Comparison of ENCODE assay signal across 14 cellular contexts in the genomic region with DNA sequence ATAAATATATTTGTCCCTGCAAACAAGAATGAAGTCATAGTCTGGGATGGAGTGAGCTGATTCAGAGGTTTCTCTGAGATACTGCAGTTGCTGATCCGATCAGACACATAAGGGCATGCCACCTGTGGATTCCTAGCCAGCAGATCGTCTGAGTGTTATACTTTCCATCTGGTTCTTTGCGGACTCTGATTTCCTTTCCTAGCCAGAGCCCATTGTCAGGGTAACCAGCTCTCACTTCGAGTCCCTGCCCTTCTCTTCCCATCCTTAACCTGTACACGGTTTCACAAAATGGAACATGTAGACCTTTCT.
"Had no signal": no experiment of that assay in that cellular context is flagged by ENCODE, and none has a peak within 500 bp of the region (broad histone marks: within the 10 kb centered on the region; RNA-seq: fewer than 3 reads in every experiment).

No MANE protein-coding gene starts in this region.

- H3K27ac ChIP-seq: breast epithelium, dorsolateral prefrontal cortex, esophagus squamous epithelium, left ventricle myocardium inferior, ovary had no signal

- H3K4me3 ChIP-seq: breast epithelium, dorsolateral prefrontal cortex, esophagus squamous epithelium, left ventricle myocardium inferior, ovary had no signal

- DNase-seq: activated CD4-positive, alpha-beta T cell treated with anti-CD3 and anti-CD28 coated beads, Interleukin-2, amount 10 ng/mL, durations not matched to agents 7 days and 5 days; activated CD4-positive, CD25-positive, alpha-beta regulatory T cell; activated naive CD4-positive, alpha-beta T cell treated with anti-CD3 and anti-CD28 coated beads, Interleukin-2, amount 50 U/mL, for 16 hours; activated T-cell treated with anti-CD3 and anti-CD28 coated beads, Interleukin-2, amount 50 U/mL, for 1 hour; dorsolateral prefrontal cortex; esophagus squamous epithelium; foreskin melanocyte; head of caudate nucleus; kidney; left ventricle myocardium inferior; ovary; stimulated activated CD4-positive, alpha-beta T cell treated with anti-CD3 and anti-CD28 coated beads, Interleukin-15, amount 100 ng/mL, for 24 hours; stimulated activated CD4-positive, alpha-beta T cell treated with anti-CD3 and anti-CD28 coated beads, Interleukin-4, amount 100 ng/mL, for 4 hours had no signal

- H3K9me3 ChIP-seq: breast epithelium, esophagus squamous epithelium, left ventricle myocardium inferior, ovary had no signal

- H3K36me3 ChIP-seq: breast epithelium, esophagus squamous epithelium, left ventricle myocardium inferior, ovary had no signal

- H3K27me3 ChIP-seq: breast epithelium, esophagus squamous epithelium, ovary had no signal

- H3K4me1 ChIP-seq: breast epithelium, esophagus squamous epithelium, left ventricle myocardium inferior had no signal
